In genomic region chr5:958701-959571, GRCh38 we compare ENCODE assay signal across 11 cellular contexts. TPM values are rescaled to one million over a fixed set of nuclear protein-coding genes. Genes with fewer than 3 reads are reported as not detected.
DNase-seq lines count a peak whose midpoint lies in the region; ATAC-seq and TF ChIP-seq lines count a peak whose summit lies in the region.
"Had no signal": no experiment of that assay in that cellular context is flagged by ENCODE, and none has a peak within 500 bp of the region (broad histone marks: within the 10 kb centered on the region; RNA-seq: fewer than 3 reads in every experiment).

No MANE protein-coding gene starts in this region.

- no peak overlapping the region for H3K4me3 ChIP-seq in gastroesophageal sphincter
- no peak overlapping the region for H3K4me3 ChIP-seq in spleen

- intact Hi-C loops in spleen (cut with DNase I; ENCODE audit: low total_unique reads), result no loop called here

- no peak for TF ChIP-seq EP300 in gastroesophageal sphincter (IDR thresholded peaks at IDR 0.05)

- H3K27me3 ChIP-seq in gastroesophageal sphincter (no peaks in the 10 kb centered on the region), spleen (replicated peaks in 1 of 7) (peaks cover 0 to 91% (median 19%) of the 10 kb centered on the region in 7 donors)

- no peaks in the 10 kb centered on the region for H3K36me3 ChIP-seq in gastroesophageal sphincter
- no peaks in the 10 kb centered on the region for H3K36me3 ChIP-seq in spleen

- CTCF ChIA-PET in GM10248 (lab: Yijun Ruan, JAX), result no interaction called here

- POLR2A ChIA-PET in GM10248 (lab: Yijun Ruan, JAX), result no interaction called here

- H3K9me3 ChIP-seq in gastroesophageal sphincter, result no peaks in the 10 kb centered on the region
- no peaks in the 10 kb centered on the region for H3K9me3 ChIP-seq in spleen

- ATAC-seq in gastroesophageal sphincter (peak; percentile 15), GM18873 (IDR thresholded peaks at IDR 0.05; ENCODE audit: low FRiP score, unreplicated experiment) (no peak)

- H3K4me1 ChIP-seq in gastroesophageal sphincter (peaks cover 0 to 43% (median 22%) of the 10 kb centered on the region in 3 donors), spleen (peaks cover 0 to 49% (median 24%) of the 10 kb centered on the region in 6 donors)

- 33 to 61% methylated on average over 4 to 7 of the region's 48 CpGs for WGBS in gastroesophageal sphincter (ENCODE audit: low coverage in 1 of 2), 2 donors
- 75 to 92% (median 81%) methylated on average over 34 to 48 of the region's 48 CpGs for WGBS in spleen, 5 donors

- TF ChIP-seq POLR2A in gastroesophageal sphincter (IDR thresholded peaks at IDR 0.05) (no peak), spleen (IDR thresholded peaks at IDR 0.05) (no peak)

- TF ChIP-seq CTCF in gastroesophageal sphincter (IDR thresholded peaks at IDR 0.05) (no peak), spleen (IDR thresholded peaks at IDR 0.05 in 8 of 11, conservative IDR thresholded peaks at IDR 0.05 in 3 of 11) (no peak), GM10248 (IDR thresholded peaks at IDR 0.05; ENCODE audit: control extremely low read depth, extremely low read depth, low read depth, missing control alignments) (no peak)

- peak; percentile 50 for DNase-seq in NCI-H146 (lab: John Stamatoyannopoulos, UW)
- DNase-seq in NCI-H146 treated with DMSO at 0.1 percent for 48 hours (lab: John Stamatoyannopoulos, UW; ENCODE audit: unreplicated experiment), result no peak
- DNase-seq in NCI-H69 (lab: John Stamatoyannopoulos, UW), result peak; percentile 80
- DNase-seq in spleen, result peak; percentile 70
- no peak for DNase-seq in NK-92 (lab: John Stamatoyannopoulos, UW; ENCODE audit: unreplicated experiment)
- DNase-seq in GM10248 (ENCODE audit: extremely low spot score), result no peak
- DNase-seq: effector CD8-positive, alpha-beta T cell; nephron progenitor cell had no signal

- H3K27ac ChIP-seq in gastroesophageal sphincter (peak overlapping the region in 1 of 4 donors; percentile 58), spleen (peak overlapping the region in 5 of 8 donors; percentile 15 to 76 (median 73))
- H3K27ac ChIP-seq: 22Rv1 had no signal

RNA-seq across cellular contexts. Expression of gene NKD2, which starts 49.7 kb away (rescaled TPM):
- total RNA-seq in gastroesophageal sphincter (1 to 10 TPM; 1.8 to 6.1 (median 1.9) TPM), spleen (10 to 100 TPM in 6 of 7 donors, 1 to 10 TPM in 1; 1.4 to 52.3 (median 17.9) TPM)
- 10 to 100 TPM in 1 of 3 donors, 1 to 10 TPM in 2; 5.9 to 16.4 (median 7.0) TPM for polyA plus RNA-seq in spleen

Comparison
In these comparisons a context has a peak if more than half of its experiments do, and no peak if none do; other contexts are left out.
1. DNase-seq: peak in NCI-H146 (single experiment), NCI-H69 (single experiment) and spleen (single experiment); none in NCI-H146 treated with DMSO at 0.1 percent for 48 hours (single experiment), NK-92 (single experiment) and GM10248 (single experiment).